Comparison of ENCODE assay signal across 13 cellular contexts in genomic region chr2:112712903-112713584, GRCh38. TPM values are rescaled to one million over a fixed set of nuclear protein-coding genes. Genes with fewer than 3 reads are reported as not detected.
DNase-seq lines count a peak whose midpoint lies in the region; ATAC-seq and TF ChIP-seq lines count a peak whose summit lies in the region.
"Had no signal": no experiment of that assay in that cellular context is flagged by ENCODE, and none has a peak within 500 bp of the region (broad histone marks: within the 10 kb centered on the region; RNA-seq: fewer than 3 reads in every experiment).

No MANE protein-coding gene starts in this region.

- 43 to 46% methylated on average over 17 of the region's 17 CpGs for WGBS in GM23248 (ENCODE audit: low coverage in 1 of 2, low lambda C conversion rate in 2 of 2, missing lambda C conversion rate in 2 of 2), 2 experiments
- 73 to 75% methylated on average over 17 of the region's 17 CpGs for WGBS in aorta, 2 donors

- H3K36me3 ChIP-seq in GM23248 (ENCODE audit: low read depth) (no peaks in the 10 kb centered on the region), aorta (ENCODE audit: control insufficient read depth in 1 of 2, insufficient read depth in 2 of 2, low read length in 1 of 2) (no peaks in the 10 kb centered on the region)
- H3K36me3 ChIP-seq: thoracic aorta had no signal

- peak overlapping the region; percentile 54 for H3K4me2 ChIP-seq in GM23248 (ENCODE audit: unreplicated experiment)

- no peaks in the 10 kb centered on the region for H3K9me2 ChIP-seq in GM23248 (ENCODE audit: insufficient read depth)

- no peaks in the 10 kb centered on the region for H3F3A ChIP-seq in GM23248 (ENCODE audit: insufficient read depth)

- no peaks in the 10 kb centered on the region for H4K20me1 ChIP-seq in GM23248 (ENCODE audit: insufficient read depth)

- DNase-seq in GM23248 (peak; percentile 93), RPMI7951 (ENCODE audit: low read depth) (peak; percentile 64), dermis blood vessel endothelial cell (peak; percentile 39), GM13976 (ENCODE audit: low spot score) (no peak), NCI-H226 (no peak), NOMO-1 treated with DMSO at 0.1 percent for 48 hours (lab: John Stamatoyannopoulos, UW; ENCODE audit: unreplicated experiment) (no peak), aorta (no peak)
- DNase-seq in stimulated activated CD4-positive, alpha-beta T cell treated with anti-CD3 and anti-CD28 coated beads, Interleukin-12 subunit alpha, Interleukin-12 subunit beta, amount 100 ng/mL, for 48 hours (ENCODE audit: low read depth in 2 of 3, low spot score in 1 of 3), result peak; percentile 47 to 50 (median 48)
- DNase-seq: KG1, NCI-H2227 treated with DMSO at 0.1 percent for 48 hours had no signal

- no peaks in the 10 kb centered on the region for H3K9me3 ChIP-seq in GM23248 (ENCODE audit: low read depth)
- no peaks in the 10 kb centered on the region for H3K9me3 ChIP-seq in aorta (ENCODE audit: control insufficient read depth, low read length)
- H3K9me3 ChIP-seq: thoracic aorta had no signal

- 0 out of 2 replicates have a peak overlapping the region, but pooled peaks have one; percentile 10 for H3K4me3 ChIP-seq in GM23248
- H3K4me3 ChIP-seq in aorta (ENCODE audit: low read length in 2 of 2), result no peak overlapping the region
- H3K4me3 ChIP-seq: lung, thoracic aorta had no signal

- peak overlapping the region; percentile 58 for H2AFZ ChIP-seq in GM23248

- H3K27me3 ChIP-seq in GM23248 (replicated peaks; ENCODE audit: insufficient read depth) (no peaks in the 10 kb centered on the region), aorta (ENCODE audit: control insufficient read depth in 1 of 2, insufficient read depth in 2 of 2, low read length in 1 of 2) (no peaks in the 10 kb centered on the region)

- H3K4me1 ChIP-seq in GM23248 (ENCODE audit: insufficient read depth) (peaks cover 15% of the 10 kb centered on the region), aorta (ENCODE audit: control insufficient read depth in 1 of 2, insufficient read depth in 2 of 2, low read length in 2 of 2) (no peaks in the 10 kb centered on the region)

- peak overlapping the region; percentile 35; the same call in 1 of the 2 replicates for H3K9ac ChIP-seq in GM23248

- ATAC-seq in aorta (ENCODE audit: low FRiP score), result no peak

- in situ Hi-C loops in GM23248 (cut with MboI) (no loop called here), GM13976 (cut with MboI; ENCODE audit: low sequenced_read_pairs, unreplicated experiment) (loop anchor here (25.0 kb wide), 1 partner anchor 651 kb away; the partner anchor contains the start of gene TMEM87B)

- no peak for TF ChIP-seq CTCF in GM13976 (IDR thresholded peaks at IDR 0.05; ENCODE audit: borderline replicate concordance, control extremely low read depth, extremely low read depth, insufficient read depth, missing control alignments)

- intact Hi-C loops in aorta (cut with DNase I), result no loop called here

- peak overlapping the region; percentile 34 for H3K27ac ChIP-seq in GM23248
- H3K27ac ChIP-seq in aorta (ENCODE audit: low read depth in 1 of 2, low read length in 2 of 2), result no peak overlapping the region
- H3K27ac ChIP-seq: thoracic aorta had no signal

- H3K79me2 ChIP-seq in GM23248 (ENCODE audit: insufficient read depth), result no peaks in the 10 kb centered on the region

RNA-seq across cellular contexts. Expression of gene NT5DC4, which starts 7.8 kb away (rescaled TPM):
- total RNA-seq in GM23248 (2014; rRNA removed; shearing (Covaris generic)), result not detected in 2 replicates
- polyA plus RNA-seq in GM23248 (2016; fragmentation: Nextera tagmentation; extraction: Ambion mirVana) (not detected in 2 replicates), aorta (not detected)
- not detected in 2 replicates for total RNA-seq in RPMI7951 (2014; rRNA removed; shearing (Covaris generic))
- total RNA-seq in dermis blood vessel endothelial cell (not detected in 2 replicates), aorta (under 1 TPM in 1 of 2 donors, not detected in 1; 0.23 TPM)
- total RNA-seq: thoracic aorta had no signal
- polyA plus RNA-seq: esophagus had no signal

RNA-seq across cellular contexts. Expression of gene CKAP2L, which starts 51.4 kb away (rescaled TPM):
- total RNA-seq in GM23248 (2014; rRNA removed; shearing (Covaris generic)), result 5.2 and 6.6 TPM in 2 replicates
- polyA plus RNA-seq in GM23248 (2016; fragmentation: Nextera tagmentation; extraction: Ambion mirVana), result 9.0 and 10.9 TPM in 2 replicates
- total RNA-seq in RPMI7951 (2014; rRNA removed; shearing (Covaris generic)), result 47.1 and 61.9 TPM in 2 replicates
- total RNA-seq in dermis blood vessel endothelial cell, result 2.4 and 12.8 TPM in 2 replicates
- total RNA-seq in aorta, result under 1 TPM; 0.65 to 0.69 TPM
- polyA plus RNA-seq in aorta, result under 1 TPM; under 0.01 to 0.08 TPM

Comparison
In these comparisons a context has a peak if more than half of its experiments do, and no peak if none do; other contexts are left out.
1. DNase-seq: peak in GM23248 (single experiment), RPMI7951 (single experiment), dermis blood vessel endothelial cell (single experiment) and stimulated activated CD4-positive, alpha-beta T cell treated with anti-CD3 and anti-CD28 coated beads, Interleukin-12 subunit alpha, Interleukin-12 subunit beta, amount 100 ng/mL, for 48 hours (3 of 3); none in GM13976 (single experiment), NCI-H226 (single experiment), NOMO-1 treated with DMSO at 0.1 percent for 48 hours (single experiment) and aorta (0 of 2).